8 cellular contexts compared by ENCODE assay signal in the genomic region with DNA sequence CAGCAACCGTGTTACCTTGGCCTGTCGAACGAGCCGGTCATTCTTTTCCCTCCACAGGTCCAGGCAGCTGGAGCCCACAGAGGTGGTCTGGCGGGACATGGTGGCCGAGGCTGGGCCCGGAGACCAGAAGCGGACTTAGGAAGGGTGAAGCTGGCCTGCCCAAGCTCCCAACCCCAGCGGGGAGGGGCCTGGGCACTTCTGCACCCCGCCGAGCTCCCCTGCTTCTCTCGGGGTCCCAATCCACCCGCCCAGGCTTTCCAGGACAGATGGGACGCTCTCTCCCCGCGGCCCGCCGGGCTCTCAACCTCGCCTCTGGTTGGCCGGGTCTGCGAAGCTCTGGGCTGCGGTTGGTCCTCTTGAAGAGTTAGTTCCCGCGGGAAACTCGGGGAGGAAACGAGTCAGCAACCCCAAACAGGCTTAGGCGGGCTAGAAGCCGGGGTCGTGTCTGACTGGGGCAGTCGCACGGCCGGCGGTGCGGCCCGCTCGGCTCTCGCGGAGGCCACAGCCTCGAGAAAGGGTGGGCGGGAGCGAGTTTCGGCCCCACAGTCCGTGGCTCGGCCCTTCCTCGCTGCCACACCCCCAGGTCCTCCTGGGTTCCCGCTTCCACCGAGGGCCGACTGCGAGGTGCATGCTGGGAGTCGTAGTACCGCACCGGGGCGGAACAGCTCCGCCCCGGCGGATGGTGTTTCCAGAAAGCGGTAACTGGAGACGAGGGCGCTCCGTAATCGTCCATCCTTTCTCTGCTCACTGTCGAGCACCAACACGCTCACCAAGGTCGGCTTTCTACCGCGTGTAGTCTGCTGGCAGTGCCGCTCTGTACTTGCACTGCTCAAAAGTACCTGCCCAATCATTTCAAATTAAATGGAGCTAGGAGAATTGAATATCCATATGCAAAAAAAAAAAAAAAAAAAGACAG. TPM values are rescaled to one million over a fixed set of nuclear protein-coding genes. Genes with fewer than 3 reads are reported as not detected.
DNase-seq lines count a peak whose midpoint lies in the region; ATAC-seq and TF ChIP-seq lines count a peak whose summit lies in the region.

A gene (minus strand): TSS at position 517 of the 916 bp plus-strand sequence. CDS start 418 bp downstream, at position 99.

- H3K36me3 ChIP-seq in colonic mucosa, result no peaks in the 10 kb centered on the region

- DNase-seq in AML-193 (lab: John Stamatoyannopoulos, UW) (peak; percentile 84 to 91), NCI-H510A (lab: John Stamatoyannopoulos, UW) (peak; percentile 85), colonic mucosa (peak; percentile 95)
- peak; percentile 78 for DNase-seq in activated CD4-positive, alpha-beta T cell treated with anti-CD3 and anti-CD28 coated beads for 4 hours
- DNase-seq in stimulated activated CD4-positive, alpha-beta T cell treated with anti-CD3 and anti-CD28 coated beads, Interleukin-1b, Interleukin-23, amount 100 ng/mL, for 4 hours (ENCODE audit: low read depth in 2 of 2), result peak; percentile 55 to 73

- peak within 1 kb of the TSS; percentile 89 for H3K4me3 ChIP-seq in colonic mucosa

- ATAC-seq in GM19043 (IDR thresholded peaks at IDR 0.05; ENCODE audit: low read depth, unreplicated experiment) (peak; percentile 86), HG03378 (IDR thresholded peaks at IDR 0.05; ENCODE audit: unreplicated experiment) (peak; percentile 79)

- H3K27me3 ChIP-seq in colonic mucosa (no peaks in the 10 kb centered on the region), layer of hippocampus (ENCODE audit: control insufficient read depth, insufficient read depth, low read length) (no peaks in the 10 kb centered on the region)

- H3K27ac ChIP-seq in colonic mucosa (peak within 1 kb of the TSS; percentile 84), layer of hippocampus (ENCODE audit: low read depth, low read length) (peak within 1 kb of the TSS; percentile 85)

- H3K4me1 ChIP-seq in colonic mucosa, result peaks cover 6% of the 10 kb centered on the region

- TF ChIP-seq CTCF in colonic mucosa (IDR thresholded peaks at IDR 0.05), result no peak

- intact Hi-C loops in colonic mucosa (cut with DNase I), result no loop called here

- peak within 1 kb of the TSS; percentile 48 to 76 for H3K9ac ChIP-seq in colonic mucosa (ENCODE audit: low read depth in 2 of 2, low read length in 2 of 2)

- H3K9me3 ChIP-seq in colonic mucosa, result no peaks in the 10 kb centered on the region

RNA-seq across cellular contexts. Expression of the gene that starts here (rescaled TPM):
- total RNA-seq in colonic mucosa, result 10 to 100 TPM; 11.4 to 47.5 TPM

Comparison
In these comparisons a context has a peak if more than half of its experiments do, and no peak if none do; other contexts are left out.
1. Peak in every context shown above with its lines: DNase-seq, ATAC-seq, H3K4me3 ChIP-seq and H3K27ac ChIP-seq.